Comparison of ENCODE assay signal across 8 cellular contexts in the genomic region with DNA sequence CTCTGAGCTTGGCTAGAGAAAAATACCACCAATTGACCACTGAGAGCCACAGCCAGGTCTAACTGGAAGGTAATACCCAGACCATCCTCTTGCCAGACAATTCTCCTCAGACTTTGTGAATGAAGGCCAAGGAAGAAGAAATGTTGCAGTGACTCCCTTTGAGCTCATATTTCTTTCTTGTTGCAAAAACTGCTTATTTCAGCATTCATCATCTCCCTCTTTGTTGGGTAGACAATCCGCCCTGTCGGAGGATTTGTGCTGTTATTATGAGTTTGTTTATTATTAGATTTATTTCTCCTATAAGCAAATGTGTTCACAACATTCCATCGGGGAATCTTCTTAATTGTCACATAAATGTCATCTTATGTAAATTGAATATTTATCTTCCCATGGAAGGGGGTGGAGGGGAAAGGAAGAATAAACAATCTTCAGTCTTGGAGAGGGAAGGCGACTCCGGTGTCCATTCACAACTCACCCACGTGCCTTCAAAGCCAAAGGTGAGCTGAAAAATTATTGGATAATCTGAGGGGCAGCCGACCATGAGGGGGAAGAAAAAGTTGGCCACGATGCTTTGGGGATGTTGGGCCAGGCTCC. TPM values are rescaled to one million over a fixed set of nuclear protein-coding genes. Genes with fewer than 3 reads are reported as not detected.
A peak's percentile ranks its signal among the peaks of the same experiment; 100 is the strongest.
DNase-seq lines count a peak whose midpoint lies in the region; ATAC-seq and TF ChIP-seq lines count a peak whose summit lies in the region.

No MANE protein-coding gene starts in this region.

- no peak for ATAC-seq in Panc1
- ATAC-seq in HG02759 (IDR thresholded peaks at IDR 0.05; ENCODE audit: unreplicated experiment) = no peak

- peaks cover 14% of the 10 kb centered on the region for H3F3A ChIP-seq in DOHH2 (ENCODE audit: control insufficient read depth, insufficient read depth)

- peaks cover 17% of the 10 kb centered on the region for H3K4me1 ChIP-seq in DOHH2 (ENCODE audit: control insufficient read depth, low read length)
- H3K4me1 ChIP-seq in Panc1 (ENCODE audit: control insufficient read depth, insufficient read depth, low read length) = peaks cover 25% of the 10 kb centered on the region
- H3K4me1 ChIP-seq in parathyroid adenoma = peaks cover 16% of the 10 kb centered on the region

- H3K4me3 ChIP-seq in DOHH2 (ENCODE audit: low read length) (peak overlapping the region; percentile 93), Panc1 (ENCODE audit: low read depth in 2 of 2, low read length in 2 of 2) (peak overlapping the region; percentile 74 to 85), epithelial cell of proximal tubule (ENCODE audit: low read depth, low read length) (peak overlapping the region; percentile 82), parathyroid adenoma (ENCODE audit: low read depth, low read length) (peak overlapping the region; percentile 100)

- DNase-seq in Panc1 (ENCODE audit: low read depth, low spot score) = no peak
- DNase-seq in epithelial cell of proximal tubule (ENCODE audit: low read depth) = no peak
- DNase-seq in stimulated activated CD4-positive, alpha-beta T cell treated with anti-CD3 and anti-CD28 coated beads, Interleukin-4, amount 100 ng/mL, for 24 hours = no peak
- DNase-seq in NCI-H748 (lab: John Stamatoyannopoulos, UW; ENCODE audit: unreplicated experiment) = no peak
- DNase-seq in activated CD8-positive, alpha-beta memory T cell treated with anti-CD3 and anti-CD28 coated beads, Interleukin-2, amount 50 U/mL, for 4 hours = no peak

- no TSS peak for BruUV-seq in Panc1 (replicated peaks; lab: Mats Ljungman, UMichigan)

- peaks cover 23% of the 10 kb centered on the region for H3K79me2 ChIP-seq in DOHH2 (ENCODE audit: control insufficient read depth, low read length)
- H3K79me2 ChIP-seq in parathyroid adenoma = peaks cover 11% of the 10 kb centered on the region

- H3K36me3 ChIP-seq in DOHH2 (ENCODE audit: control insufficient read depth, low read length) (peaks cover 4% of the 10 kb centered on the region; the same call in 1 of the 2 replicates), Panc1 (ENCODE audit: control insufficient read depth, insufficient read depth, low read length) (no peaks in the 10 kb centered on the region; the same call in 1 of the 2 replicates), parathyroid adenoma (ENCODE audit: control insufficient read depth, insufficient read depth, low read length) (no peaks in the 10 kb centered on the region)

- peak overlapping the region; percentile 77 for H2AFZ ChIP-seq in parathyroid adenoma

- intact Hi-C loops in Panc1 (cut with micrococcal nuclease; ENCODE audit: unreplicated experiment) = loop anchor here (5.0 kb wide), 1 partner anchor 111 kb away; the partner anchor contains the start of gene CDKN2AIPNL

- TF ChIP-seq CTCF in DOHH2 (IDR thresholded peaks at IDR 0.05; ENCODE audit: low read depth, low read length, poor library complexity, severe bottlenecking) (no peak), Panc1 (IDR thresholded peaks at IDR 0.05) (no peak), epithelial cell of proximal tubule (conservative IDR thresholded peaks at IDR 0.05; ENCODE audit: low read depth, low read length) (no peak), parathyroid adenoma (IDR thresholded peaks at IDR 0.05) (no peak)

- H3K27ac ChIP-seq in DOHH2 (ENCODE audit: low read depth, low read length) = no peak overlapping the region
- H3K27ac ChIP-seq in Panc1 (ENCODE audit: low read length) = peak overlapping the region; percentile 99
- peak overlapping the region; percentile 100 for H3K27ac ChIP-seq in parathyroid adenoma

- no peaks in the 10 kb centered on the region for H3K9me2 ChIP-seq in DOHH2 (replicated peaks; ENCODE audit: control insufficient read depth, low read length)

- POLR2A ChIA-PET in Panc1 (lab: Charles Lee) = interaction anchor here (0.6 to 1.0 kb wide), 3 partner anchors 12 to 101 kb away, joined by 4 to 11 read pairs (median 4); no protein-coding TSS in a partner anchor

- peak overlapping the region; percentile 79 for H3K4me2 ChIP-seq in DOHH2 (ENCODE audit: low read length)
- peak overlapping the region; percentile 100 for H3K4me2 ChIP-seq in parathyroid adenoma (ENCODE audit: low read length)

- H3K9me3 ChIP-seq in DOHH2 (ENCODE audit: control insufficient read depth, insufficient read depth, low read length) (no peaks in the 10 kb centered on the region), Panc1 (ENCODE audit: control insufficient read depth, insufficient read depth, low read depth, low read length) (no peaks in the 10 kb centered on the region), parathyroid adenoma (ENCODE audit: control insufficient read depth, low read length) (no peaks in the 10 kb centered on the region)

- in situ Hi-C loops in Panc1 (cut with HindIII; ENCODE audit: low pct_unique_long_range_greater_than_20kb, low sequenced_read_pairs) = no loop called here

- CTCF ChIA-PET in Panc1 (lab: Charles Lee) = interaction anchor here (1.0 kb wide), 1 partner anchor 12 kb away, joined by 6 read pairs; no protein-coding TSS in a partner anchor

- peak overlapping the region; percentile 100 for H3K9ac ChIP-seq in parathyroid adenoma

- H4K20me1 ChIP-seq in DOHH2 (ENCODE audit: control insufficient read depth, insufficient read depth, low read depth, low read length) = no peaks in the 10 kb centered on the region

- H3K27me3 ChIP-seq in DOHH2 (ENCODE audit: control insufficient read depth, low read length) (peaks cover 8% of the 10 kb centered on the region), Panc1 (ENCODE audit: control insufficient read depth, insufficient read depth, low read length) (no peaks in the 10 kb centered on the region), parathyroid adenoma (ENCODE audit: control insufficient read depth, insufficient read depth, low read length) (no peaks in the 10 kb centered on the region)

RNA-seq across cellular contexts. Expression of gene JADE2, which starts 1.8 kb away (rescaled TPM):
- total RNA-seq in Panc1 (2021; ENCODE audit: unreplicated experiment) = 80.0 TPM
- polyA plus RNA-seq in Panc1 (2012; ENCODE audit: insufficient read length) = 40.4 TPM
- 20.3 and 21.6 TPM in 2 replicates for total RNA-seq in epithelial cell of proximal tubule
